Comparison of ENCODE assay signal across 15 cellular contexts in genomic region chr19:3345850-3346460, GRCh38. TPM values are rescaled to one million over a fixed set of nuclear protein-coding genes. Genes with fewer than 3 reads are reported as not detected.
DNase-seq lines count a peak whose midpoint lies in the region; ATAC-seq and TF ChIP-seq lines count a peak whose summit lies in the region.
"Had no signal": no experiment of that assay in that cellular context is flagged by ENCODE, and none has a peak within 500 bp of the region (broad histone marks: within the 10 kb centered on the region; RNA-seq: fewer than 3 reads in every experiment).

No MANE protein-coding gene starts in this region.

- no peak for TF ChIP-seq EP300 in gastroesophageal sphincter (IDR thresholded peaks at IDR 0.05)
- TF ChIP-seq EP300 in transverse colon (IDR thresholded peaks at IDR 0.05; ENCODE audit: low read depth) = no peak

- peak overlapping the region; percentile 82 for H2AFZ ChIP-seq in osteoblast (ENCODE audit: low read length)

- H3K27me3 ChIP-seq in adrenal gland (no peaks in the 10 kb centered on the region), gastroesophageal sphincter (no peaks in the 10 kb centered on the region), osteoblast (ENCODE audit: insufficient read depth, low read length) (no peaks in the 10 kb centered on the region), transverse colon (no peaks in the 10 kb centered on the region)
- H3K27me3 ChIP-seq: MG63 had no signal

- H3K4me2 ChIP-seq in osteoblast (ENCODE audit: insufficient read depth, low read length) = peak overlapping the region; percentile 74

- TF ChIP-seq POLR2A in adrenal gland (IDR thresholded peaks at IDR 0.05) (no peak), gastroesophageal sphincter (IDR thresholded peaks at IDR 0.05) (no peak), transverse colon (IDR thresholded peaks at IDR 0.05) (no peak)

- TF ChIP-seq CTCF in adrenal gland (IDR thresholded peaks at IDR 0.05) = no peak
- no peak for TF ChIP-seq CTCF in gastroesophageal sphincter (IDR thresholded peaks at IDR 0.05)
- TF ChIP-seq CTCF in osteoblast (IDR thresholded peaks at IDR 0.05; ENCODE audit: extremely low read depth, low read depth, low read length) = no peak
- TF ChIP-seq CTCF in transverse colon (IDR thresholded peaks at IDR 0.05) = no peak

- H3K79me2 ChIP-seq in osteoblast (ENCODE audit: insufficient read depth, low read length) = no peaks in the 10 kb centered on the region

- ATAC-seq in gastroesophageal sphincter (no peak), GM21717 (IDR thresholded peaks at IDR 0.05; ENCODE audit: unreplicated experiment) (no peak), HG02623 (IDR thresholded peaks at IDR 0.05; ENCODE audit: unreplicated experiment) (no peak)
- ATAC-seq: activated CD4-positive, CD25-positive, alpha-beta regulatory T cell treated with anti-CD3 and anti-CD28 coated beads, Interleukin-2, amount 50 U/mL, for 24 hours had no signal

- H3K9me3 ChIP-seq in adrenal gland (replicated peaks in 1 of 3) (no peaks in the 10 kb centered on the region), gastroesophageal sphincter (no peaks in the 10 kb centered on the region), osteoblast (ENCODE audit: low read depth, low read length) (no peaks in the 10 kb centered on the region), transverse colon (no peaks in the 10 kb centered on the region)
- H3K9me3 ChIP-seq: MG63 had no signal

- in situ Hi-C loops in transverse colon (cut with MboI; ENCODE audit: low pct_ligation_motif_present in 1 of 4, low pct_unique_long_range_greater_than_20kb in 1 of 4, low sequenced_read_pairs in 3 of 4) = no loop called here

- H3K4me1 ChIP-seq in adrenal gland (replicated peaks in 1 of 2) (peaks cover 18 to 24% of the 10 kb centered on the region in 2 donors), gastroesophageal sphincter (peaks cover 4 to 84% (median 37%) of the 10 kb centered on the region in 3 donors), osteoblast (ENCODE audit: insufficient read depth, low read length) (peaks cover 17% of the 10 kb centered on the region), transverse colon (peaks cover 24 to 53% (median 34%) of the 10 kb centered on the region in 4 donors)

- no peaks in the 10 kb centered on the region for H4K20me1 ChIP-seq in osteoblast (ENCODE audit: insufficient read depth, low read length)

- peak overlapping the region in 4 of 5 donors; percentile 54 to 91 (median 75) for H3K27ac ChIP-seq in adrenal gland
- H3K27ac ChIP-seq in gastroesophageal sphincter = peak overlapping the region; percentile 86 to 94 (median 92)
- H3K27ac ChIP-seq in osteoblast (ENCODE audit: low read depth, low read length) = peak overlapping the region; percentile 61
- peak overlapping the region; percentile 79 to 86 (median 82) for H3K27ac ChIP-seq in transverse colon
- H3K27ac ChIP-seq: C4-2B had no signal

- peak overlapping the region in 1 of 4 donors; percentile 17 for H3K4me3 ChIP-seq in adrenal gland
- peak overlapping the region in 1 of 2 donors; percentile 20 for H3K4me3 ChIP-seq in gastroesophageal sphincter
- no peak overlapping the region for H3K4me3 ChIP-seq in osteoblast (ENCODE audit: insufficient read depth, low read length)
- H3K4me3 ChIP-seq in transverse colon = no peak overlapping the region
- H3K4me3 ChIP-seq: MG63 had no signal

- DNase-seq in adrenal gland = no peak
- DNase-seq in osteoblast (ENCODE audit: insufficient read length, low spot score, missing footprints) = peak; percentile 18
- DNase-seq in transverse colon = no peak
- no peak for DNase-seq in kidney tubule cell (ENCODE audit: low spot score)
- DNase-seq in DMS79 (lab: John Stamatoyannopoulos, UW) = no peak
- DNase-seq: activated T-cell treated with anti-CD3 and anti-CD28 coated beads for 4 hours; effector CD4-positive, alpha-beta T cell; stimulated activated CD4-positive, alpha-beta T cell treated with anti-CD3 and anti-CD28 coated beads, Interleukin-2, amount 100 ng/mL, for 24 hours; SW 1271 had no signal

- 58 to 85% (median 63%) methylated on average over 6 to 15 of the region's 15 CpGs for WGBS in adrenal gland, 4 donors
- 54 to 61% methylated on average over 6 of the region's 15 CpGs for WGBS in gastroesophageal sphincter (ENCODE audit: low coverage in 1 of 2), 2 donors
- 64% methylated on average over 12 of the region's 15 CpGs; no CpG with 5 or more reads in 1 of the 2 donors for WGBS in transverse colon (ENCODE audit: low coverage in 1 of 2), 2 donors

- intact Hi-C loops in adrenal gland (cut with DNase I) (no loop called here), transverse colon (cut with DNase I; ENCODE audit: low total_unique reads) (no loop called here)

- H3K36me3 ChIP-seq in adrenal gland (replicated peaks in 1 of 2) = no peaks in the 10 kb centered on the region
- no peaks in the 10 kb centered on the region for H3K36me3 ChIP-seq in gastroesophageal sphincter
- no peaks in the 10 kb centered on the region for H3K36me3 ChIP-seq in osteoblast (ENCODE audit: insufficient read depth, low read length)
- H3K36me3 ChIP-seq in transverse colon = no peaks in the 10 kb centered on the region
- H3K36me3 ChIP-seq: MG63 had no signal

RNA-seq across cellular contexts. Expression of gene NFIC, which starts 20.4 kb away (rescaled TPM):
- total RNA-seq in adrenal gland (100 to 1,000 TPM; 124 to 329 (median 236) TPM), gastroesophageal sphincter (100 to 1,000 TPM; 125 to 285 (median 155) TPM), osteoblast (57.2 and 61.2 TPM in 2 replicates), transverse colon (100 to 1,000 TPM in 1 of 4 donors, 10 to 100 TPM in 3; 39.9 to 145 (median 68.1) TPM)
- 100 to 1,000 TPM in 1 of 3 donors, 10 to 100 TPM in 2; 34.9 to 154 (median 69.2) TPM for polyA plus RNA-seq in adrenal gland
